1 cellular context compared by ENCODE assay signal in genomic region chr6:170292778-170293164, GRCh38.
TF ChIP-seq lines count a peak whose summit lies in the region.

No MANE protein-coding gene starts in this region.

TF ChIP-seq in HepG2, 621 proteins besides CTCF, POLR2A, EP300 and RAD21:
- no peak for TF ChIP-seq ZNF512 (CRISPR knock-in tag; IDR thresholded peaks at IDR 0.05)
- 0 out of 2 replicates have a peak, but pooled peaks have one; percentile 21 for TF ChIP-seq STAG1 (CRISPR knock-in tag; IDR thresholded peaks at IDR 0.05)
